Comparison of ENCODE assay signal across 9 cellular contexts in genomic region chr12:107012736-107013425, GRCh38.
"Had no signal": no experiment of that assay in that cellular context is flagged by ENCODE, and none has a peak within 500 bp of the region (broad histone marks: within the 10 kb centered on the region; RNA-seq: fewer than 3 reads in every experiment).

No MANE protein-coding gene starts in this region.

- H3K4me3 Mint-ChIP-seq: HFFc6 had no signal

- ATAC-seq: HCT116, K562 had no signal

- H3K36me3 ChIP-seq: HAP-1 had no signal

- H3K9me3 Mint-ChIP-seq: HFFc6 had no signal

- H3K9me3 ChIP-seq: HAP-1 had no signal

- H3K27ac Mint-ChIP-seq: HFFc6 had no signal

- H3K4me3 ChIP-seq: HAP-1, K562 had no signal

- DNase-seq: GOT3, H7, HFFc6, IMR-90, KG1 had no signal

- FAIRE-seq: HTR-8/SVneo, K562 had no signal
